1 cellular context compared by ENCODE assay signal in genomic region chr16:30756781-30757100, GRCh38.
A peak's percentile ranks its signal among the peaks of the same experiment; 100 is the strongest.
TF ChIP-seq lines count a peak whose summit lies in the region.

No MANE protein-coding gene starts in this region.

TF ChIP-seq in K562, 482 proteins besides CTCF, POLR2A, EP300 and RAD21:
- TF ChIP-seq ZNF184 (CRISPR knock-in tag; IDR thresholded peaks at IDR 0.05) (no peak), MED1 (CRISPR knock-in tag; IDR thresholded peaks at IDR 0.05; ENCODE audit: borderline replicate concordance) (no peak), POLR2G (IDR thresholded peaks at IDR 0.05; ENCODE audit: low read depth, low read length) (peak; percentile 46)
